26 cellular contexts compared by ENCODE assay signal in the genomic region with DNA sequence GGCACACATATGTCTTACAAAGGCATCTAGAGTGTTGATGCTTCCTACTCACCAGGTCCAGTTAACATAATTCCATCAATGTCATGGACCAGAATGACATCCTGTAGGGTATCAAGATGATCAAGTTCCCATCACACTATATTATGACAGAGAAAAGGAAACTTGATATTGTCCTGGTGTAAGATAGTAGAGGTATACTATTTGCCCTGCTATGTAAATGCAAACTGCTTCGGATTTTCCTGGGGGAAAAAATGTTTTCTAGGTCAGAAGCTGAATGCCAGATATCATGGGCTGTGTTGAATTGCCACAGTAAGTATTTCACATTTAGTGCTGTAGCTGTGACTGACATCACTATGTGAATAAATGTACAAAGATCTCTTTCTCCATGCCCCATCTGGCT.
"Had no signal": no experiment of that assay in that cellular context is flagged by ENCODE, and none has a peak within 500 bp of the region (broad histone marks: within the 10 kb centered on the region; RNA-seq: fewer than 3 reads in every experiment).

No MANE protein-coding gene starts in this region.

- ATAC-seq: natural killer cell; psoas muscle; right cardiac atrium; right lobe of liver; stimulated activated effector memory CD8-positive, alpha-beta T cell treated with anti-CD3 and anti-CD28 coated beads, Interleukin-12 subunit alpha, Interleukin-12 subunit beta, amount 100 ng/mL, for 72 hours; stimulated activated naive B cell treated with anti-CD40 and anti-IgM and Interleukin-4, amounts not matched to agents 10 μg/mL and 1 μg/mL and 100 μg/mL, for 72 hours; upper lobe of right lung had no signal

- H3K4me1 ChIP-seq: neural progenitor cell, parathyroid adenoma, psoas muscle, right lobe of liver, sigmoid colon, testis, uterus had no signal

- H3K27me3 ChIP-seq: neural progenitor cell, ovary, right lobe of liver, sigmoid colon, stomach, suprapubic skin, testis, tibial artery, transverse colon, upper lobe of right lung, uterus had no signal

- H3K4me3 ChIP-seq: neural progenitor cell, ovary, psoas muscle, right lobe of liver, sigmoid colon, stomach, suprapubic skin, testis, tibial artery, transverse colon, upper lobe of right lung, uterus had no signal

- H3K27ac ChIP-seq: neural progenitor cell, ovary, parathyroid adenoma, psoas muscle, right lobe of liver, sigmoid colon, stomach, suprapubic skin, testis, tibial artery, transverse colon, upper lobe of right lung, uterus had no signal

- H3K36me3 ChIP-seq: neural progenitor cell, ovary, right lobe of liver, sigmoid colon, stomach, suprapubic skin, tibial artery, transverse colon, upper lobe of right lung, uterus had no signal

- H2AFZ ChIP-seq: neural progenitor cell, parathyroid adenoma had no signal

- DNase-seq: natural killer cell; occipital lobe; ovary; posterior cingulate gyrus; psoas muscle; right cardiac atrium; right lobe of liver; sigmoid colon; small intestine; stimulated activated CD4-positive, alpha-beta T cell treated with anti-CD3 and anti-CD28 coated beads, Interleukin-15, amount 100 ng/mL, for 24 hours; stimulated activated CD4-positive, alpha-beta T cell treated with anti-CD3 and anti-CD28 coated beads, Interleukin-2, amount 100 ng/mL, for 24 hours; stimulated activated CD4-positive, alpha-beta T cell treated with anti-CD3 and anti-CD28 coated beads, Interleukin-2, amount 100 ng/mL, for 48 hours; stimulated activated CD4-positive, alpha-beta T cell treated with anti-CD3 and anti-CD28 coated beads, Interleukin-4, amount 100 ng/mL, for 24 hours; stimulated activated naive B cell treated with anti-CD40 and anti-IgM and Interleukin-4, amounts not matched to agents 10 μg/mL and 1 μg/mL and 100 μg/mL, for 72 hours; stimulated activated naive CD4-positive, alpha-beta T cell treated with Interleukin-2 at 50 U/mL for 16 hours; stomach; substantia nigra; testis; tibial artery; transverse colon; upper lobe of right lung; uterus had no signal

- H3K9me3 ChIP-seq: ovary, psoas muscle, right lobe of liver, sigmoid colon, stomach, suprapubic skin, testis, tibial artery, transverse colon, upper lobe of right lung, uterus had no signal

- H3K9ac ChIP-seq: neural progenitor cell, parathyroid adenoma had no signal

- H3K4me2 ChIP-seq: neural progenitor cell had no signal
